20 cellular contexts compared by ENCODE assay signal in the genomic region with DNA sequence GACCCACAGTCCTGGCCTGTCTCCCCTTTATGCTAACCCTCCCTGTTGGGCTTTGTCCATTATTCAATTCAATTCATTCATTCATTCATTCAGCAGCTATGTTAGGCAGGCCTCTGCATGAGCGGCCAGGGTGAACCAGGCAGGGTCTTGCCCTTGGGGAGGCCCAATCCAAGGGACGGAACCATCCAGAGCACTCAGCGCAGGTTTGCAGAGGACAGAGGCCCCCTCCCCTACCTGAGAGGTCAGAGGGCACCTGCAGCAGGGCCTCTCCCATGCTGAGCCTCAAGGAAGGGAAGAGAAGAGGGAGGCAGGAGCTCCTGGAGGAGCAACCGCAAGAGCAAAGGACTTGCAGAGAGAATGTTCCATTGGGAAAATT.
DNase-seq lines count a peak whose midpoint lies in the region; ATAC-seq and TF ChIP-seq lines count a peak whose summit lies in the region.
"Had no signal": no experiment of that assay in that cellular context is flagged by ENCODE, and none has a peak within 500 bp of the region (broad histone marks: within the 10 kb centered on the region; RNA-seq: fewer than 3 reads in every experiment).

No MANE protein-coding gene starts in this region.

- peaks cover 17% of the 10 kb centered on the region for H3K27me3 Mint-ChIP-seq in brain

- H3K9me3 ChIP-seq in trophoblast cell (ENCODE audit: insufficient read depth, low read depth, low read length) = no peaks in the 10 kb centered on the region
- H3K9me3 ChIP-seq: esophagus squamous epithelium, suprapubic skin had no signal

- H3K4me1 Mint-ChIP-seq in brain = peaks cover 84% of the 10 kb centered on the region
- H3K4me1 Mint-ChIP-seq: activated naive CD4-positive, alpha-beta T cell treated with anti-CD3 and anti-CD28 coated beads, Interleukin-2, amount 10 ng/mL, durations not matched to agents 7 days and 5 days; IgD-negative memory B cell; stimulated activated naive B cell treated with anti-CD40 and anti-IgM and Interleukin-4, amounts not matched to agents 10 μg/mL and 1 μg/mL and 100 μg/mL, for 72 hours had no signal

- no peaks in the 10 kb centered on the region for H3K79me2 ChIP-seq in trophoblast cell (ENCODE audit: control insufficient read depth, insufficient read depth, low read length, poor library complexity)

- no peak overlapping the region for H2AK5ac ChIP-seq in trophoblast cell (ENCODE audit: low read length)

- H3K4me3 ChIP-seq in H7 (ENCODE audit: insufficient read depth, low read depth, low read length) = no peak overlapping the region
- no peak overlapping the region for H3K4me3 ChIP-seq in trophoblast cell (ENCODE audit: low read depth, low read length)
- H3K4me3 ChIP-seq: esophagus squamous epithelium, suprapubic skin had no signal

- H3K27ac Mint-ChIP-seq in brain = peak overlapping the region in 4 of 5 experiments; percentile 55 to 94 (median 78)
- H3K27ac Mint-ChIP-seq: activated naive CD4-positive, alpha-beta T cell treated with anti-CD3 and anti-CD28 coated beads, Interleukin-2, amount 10 ng/mL, durations not matched to agents 7 days and 5 days; HFFc6; IgD-negative memory B cell; stimulated activated naive B cell treated with anti-CD40 and anti-IgM and Interleukin-4, amounts not matched to agents 10 μg/mL and 1 μg/mL and 100 μg/mL, for 72 hours had no signal

- no peaks in the 10 kb centered on the region for H3K36me3 Mint-ChIP-seq in brain
- H3K36me3 Mint-ChIP-seq: activated naive CD4-positive, alpha-beta T cell treated with anti-CD3 and anti-CD28 coated beads, Interleukin-2, amount 10 ng/mL, durations not matched to agents 7 days and 5 days; IgD-negative memory B cell; stimulated activated naive B cell treated with anti-CD40 and anti-IgM and Interleukin-4, amounts not matched to agents 10 μg/mL and 1 μg/mL and 100 μg/mL, for 72 hours had no signal

- no CpG with 5 or more reads among the region's 4 CpGs for WGBS in trophoblast cell (ENCODE audit: extremely low coverage, insufficient coverage, insufficient read length)

- peaks cover 26% of the 10 kb centered on the region for H3K79me1 ChIP-seq in trophoblast cell (ENCODE audit: low read length)

- H4K8ac ChIP-seq in trophoblast cell (ENCODE audit: low read depth, low read length) = no peak overlapping the region

- H4K91ac ChIP-seq in trophoblast cell (ENCODE audit: low read depth, low read length) = no peak overlapping the region

- H3K18ac ChIP-seq in trophoblast cell (ENCODE audit: low read length) = peak overlapping the region; percentile 8

- H3K9me3 Mint-ChIP-seq in brain = peaks cover 0 to 7% (median 0%) of the 10 kb centered on the region in 5 experiments
- H3K9me3 Mint-ChIP-seq: activated naive CD4-positive, alpha-beta T cell treated with anti-CD3 and anti-CD28 coated beads, Interleukin-2, amount 10 ng/mL, durations not matched to agents 7 days and 5 days; HFFc6; stimulated activated naive B cell treated with anti-CD40 and anti-IgM and Interleukin-4, amounts not matched to agents 10 μg/mL and 1 μg/mL and 100 μg/mL, for 72 hours had no signal

- H2BK120ac ChIP-seq in trophoblast cell (ENCODE audit: insufficient read depth, low read length, poor library complexity) = no peak overlapping the region

- H3K27ac ChIP-seq in trophoblast cell (ENCODE audit: low read depth, low read length) = no peak overlapping the region
- H3K27ac ChIP-seq: esophagus squamous epithelium, suprapubic skin had no signal

- peaks cover 25 to 30% of the 10 kb centered on the region in 2 experiments for H3K4me1 ChIP-seq in trophoblast cell (ENCODE audit: control insufficient read depth in 1 of 2, insufficient read depth in 2 of 2, low read length in 2 of 2)

- H3K4me3 Mint-ChIP-seq in brain = no peak overlapping the region
- H3K4me3 Mint-ChIP-seq: activated naive CD4-positive, alpha-beta T cell treated with anti-CD3 and anti-CD28 coated beads, Interleukin-2, amount 10 ng/mL, durations not matched to agents 7 days and 5 days; HFFc6; IgD-negative memory B cell; stimulated activated naive B cell treated with anti-CD40 and anti-IgM and Interleukin-4, amounts not matched to agents 10 μg/mL and 1 μg/mL and 100 μg/mL, for 72 hours had no signal

- ATAC-seq in HG03521 (IDR thresholded peaks at IDR 0.05; ENCODE audit: unreplicated experiment) = no peak
- ATAC-seq in HG03175 (IDR thresholded peaks at IDR 0.05; ENCODE audit: unreplicated experiment) = no peak
- ATAC-seq: Panc1; stimulated activated naive B cell treated with anti-CD40 and anti-IgM and Interleukin-4, amounts not matched to agents 10 μg/mL and 1 μg/mL and 100 μg/mL, for 72 hours had no signal

- H3K23ac ChIP-seq in trophoblast cell (ENCODE audit: low read length) = no peak overlapping the region

- no peaks in the 10 kb centered on the region for H3K36me3 ChIP-seq in H7 (replicated peaks; ENCODE audit: control insufficient read depth, insufficient read depth, low read length)
- no peaks in the 10 kb centered on the region for H3K36me3 ChIP-seq in trophoblast cell (ENCODE audit: control insufficient read depth in 1 of 2, insufficient read depth in 2 of 2, low read length in 2 of 2)
- H3K36me3 ChIP-seq: esophagus squamous epithelium, suprapubic skin had no signal

- no peak overlapping the region for H2AFZ ChIP-seq in trophoblast cell (ENCODE audit: insufficient read depth, low read length, poor library complexity)

- H3K4me2 ChIP-seq in trophoblast cell (ENCODE audit: low read length) = no peak overlapping the region

- no peak overlapping the region for H2BK5ac ChIP-seq in trophoblast cell (ENCODE audit: low read depth, low read length, poor library complexity)

- H3K27me3 ChIP-seq in H7 (ENCODE audit: control insufficient read depth, insufficient read depth, low read length) (no peaks in the 10 kb centered on the region; the same call in 1 of the 2 replicates), trophoblast cell (ENCODE audit: insufficient read depth, low read length) (no peaks in the 10 kb centered on the region)
- H3K27me3 ChIP-seq: esophagus squamous epithelium, suprapubic skin had no signal

- no peak overlapping the region for H4K12ac ChIP-seq in trophoblast cell (ENCODE audit: low read depth, low read length)

- no peak overlapping the region for H3K9ac ChIP-seq in trophoblast cell (ENCODE audit: low read length)

- TF ChIP-seq CTCF in brain (conservative IDR thresholded peaks at IDR 0.05) = no peak

- no peak overlapping the region for H3K4ac ChIP-seq in trophoblast cell (ENCODE audit: low read depth, low read length)

- no peak overlapping the region for H2BK12ac ChIP-seq in trophoblast cell (ENCODE audit: low read length)

- no peak overlapping the region for H3K14ac ChIP-seq in trophoblast cell (ENCODE audit: low read length)

- DNase-seq in H7 = peak; percentile 79
- peak; percentile 55 for DNase-seq in left kidney (ENCODE audit: low read depth, low spot score)
- no peak for DNase-seq in trophoblast cell
- DNase-seq in kidney glomerular epithelial cell (lab: John Stamatoyannopoulos, UW) = no peak
- DNase-seq: activated CD4-positive, CD25-positive, alpha-beta regulatory T cell; activated naive CD4-positive, alpha-beta T cell treated with anti-CD3 and anti-CD28 coated beads, Interleukin-2, amount 10 ng/mL, durations not matched to agents 7 days and 5 days; esophagus squamous epithelium; foreskin melanocyte; HFFc6; NCI-H1048; NCI-H1694; NCI-H2171 treated with DMSO at 0.1 percent for 48 hours; posterior cingulate gyrus; stimulated activated naive B cell treated with anti-CD40 and anti-IgM and Interleukin-4, amounts not matched to agents 10 μg/mL and 1 μg/mL and 100 μg/mL, for 72 hours had no signal

Comparison
In these comparisons a context has a peak if more than half of its experiments do, and no peak if none do; other contexts are left out.
1. DNase-seq: peak in H7 (single experiment) and left kidney (single experiment); none in trophoblast cell (0 of 2) and kidney glomerular epithelial cell (single experiment).